ENCODE assay signal across 1 cellular context in genomic region chr11:95835768-95836488, GRCh38.
TF ChIP-seq lines count a peak whose summit lies in the region.

No MANE protein-coding gene starts in this region.

TF ChIP-seq in K562, 482 proteins besides CTCF, POLR2A, EP300 and RAD21 (continued from another document and continues in another):
- TF ChIP-seq RERE (CRISPR knock-in tag; IDR thresholded peaks at IDR 0.05; ENCODE audit: borderline replicate concordance) (no peak), ZNF280A (IDR thresholded peaks at IDR 0.05; ENCODE audit: low read depth, partially characterized antibody) (no peak), U2AF1 (optimal IDR thresholded peaks at IDR 0.05; ENCODE audit: low read depth, low read length) (no peak), FOSL1 (tag; conservative IDR thresholded peaks at IDR 0.05) (no peak), JUN (IDR thresholded peaks at IDR 0.05; ENCODE audit: borderline replicate concordance, low read depth, low read length) (0 out of 2 replicates have a peak, but pooled peaks have one; percentile 21), JUN (CRISPR knock-in tag; IDR thresholded peaks at IDR 0.05; ENCODE audit: borderline replicate concordance) (no peak), RCOR1 (IDR thresholded peaks at IDR 0.05; ENCODE audit: borderline replicate concordance in 1 of 2, low read depth in 2 of 2, low read length in 2 of 2) (peak in 1 of 2 experiments; percentile 40; a peak in 1 of 4 replicates), ZFP36 (IDR thresholded peaks at IDR 0.05; ENCODE audit: low read depth, low read length, partially characterized antibody) (no peak), ZFPM2 (CRISPR knock-in tag; IDR thresholded peaks at IDR 0.05) (no peak), CGGBP1 (CRISPR knock-in tag; IDR thresholded peaks at IDR 0.05) (no peak), ZNF766 (CRISPR knock-in tag; conservative IDR thresholded peaks at IDR 0.05) (0 out of 2 replicates have a peak, but pooled peaks have one; percentile 37), L3MBTL2 (IDR thresholded peaks at IDR 0.05) (no peak), CHCHD3 (CRISPR knock-in tag; IDR thresholded peaks at IDR 0.05) (no peak), ZNF512 (tag; IDR thresholded peaks at IDR 0.05) (no peak), RNF2 (IDR thresholded peaks at IDR 0.05) (no peak), SMARCE1 (IDR thresholded peaks at IDR 0.05) (no peak), ETV1 (tag; conservative IDR thresholded peaks at IDR 0.05; ENCODE audit: low read depth) (0 out of 2 replicates have a peak, but pooled peaks have one; percentile 9), GATAD2B (IDR thresholded peaks at IDR 0.05; ENCODE audit: borderline replicate concordance) (no peak), PPARD (CRISPR knock-in tag; IDR thresholded peaks at IDR 0.05) (no peak), MAZ (CRISPR knock-in tag; conservative IDR thresholded peaks at IDR 0.05 in 1 of 2, IDR thresholded peaks at IDR 0.05 in 1 of 2) (no peak), USF1 (CRISPR knock-in tag; IDR thresholded peaks at IDR 0.05) (no peak), ZNF717 (CRISPR knock-in tag; IDR thresholded peaks at IDR 0.05) (no peak), FOXA1 (IDR thresholded peaks at IDR 0.05; ENCODE audit: borderline replicate concordance) (no peak), SUPT5H (IDR thresholded peaks at IDR 0.05) (no peak), FOXP1 (CRISPR knock-in tag; IDR thresholded peaks at IDR 0.05) (no peak), MYBL2 (IDR thresholded peaks at IDR 0.05; ENCODE audit: low read depth) (no peak), MYBL2 (CRISPR knock-in tag; IDR thresholded peaks at IDR 0.05; ENCODE audit: borderline replicate concordance) (no peak), ZBTB33 (CRISPR knock-in tag; IDR thresholded peaks at IDR 0.05) (no peak), GTF2A2 (tag; IDR thresholded peaks at IDR 0.05) (no peak), CHAMP1 (IDR thresholded peaks at IDR 0.05) (0 out of 2 replicates have a peak, but pooled peaks have one; percentile 37), NBN (IDR thresholded peaks at IDR 0.05; ENCODE audit: low read depth) (no peak), NFE2 (IDR thresholded peaks at IDR 0.05; ENCODE audit: low read depth) (peak; percentile 70), ZNF384 (IDR thresholded peaks at IDR 0.05; ENCODE audit: low read depth, low read length) (no peak), CC2D1A (IDR thresholded peaks at IDR 0.05) (0 out of 2 replicates have a peak, but pooled peaks have one; percentile 35), DEAF1 (CRISPR knock-in tag; IDR thresholded peaks at IDR 0.05) (peak; percentile 47; the same call in 1 of the 2 replicates), PHTF2 (CRISPR knock-in tag; IDR thresholded peaks at IDR 0.05) (no peak), PRDM10 (IDR thresholded peaks at IDR 0.05; ENCODE audit: partially characterized antibody) (no peak), ELK1 (CRISPR knock-in tag; IDR thresholded peaks at IDR 0.05) (no peak), RFX5 (IDR thresholded peaks at IDR 0.05; ENCODE audit: low read depth, low read length) (no peak), ZNF212 (CRISPR knock-in tag; IDR thresholded peaks at IDR 0.05) (no peak), RBM39 (optimal IDR thresholded peaks at IDR 0.05; ENCODE audit: low read depth, low read length) (no peak), MEIS2 (IDR thresholded peaks at IDR 0.05; ENCODE audit: partially characterized antibody) (no peak), TEAD1 (CRISPR knock-in tag; IDR thresholded peaks at IDR 0.05) (peak in 1 of 2 experiments; percentile 41; a peak in 1 of 4 replicates)
